Comparison of ENCODE assay signal across 9 cellular contexts in the genomic region with DNA sequence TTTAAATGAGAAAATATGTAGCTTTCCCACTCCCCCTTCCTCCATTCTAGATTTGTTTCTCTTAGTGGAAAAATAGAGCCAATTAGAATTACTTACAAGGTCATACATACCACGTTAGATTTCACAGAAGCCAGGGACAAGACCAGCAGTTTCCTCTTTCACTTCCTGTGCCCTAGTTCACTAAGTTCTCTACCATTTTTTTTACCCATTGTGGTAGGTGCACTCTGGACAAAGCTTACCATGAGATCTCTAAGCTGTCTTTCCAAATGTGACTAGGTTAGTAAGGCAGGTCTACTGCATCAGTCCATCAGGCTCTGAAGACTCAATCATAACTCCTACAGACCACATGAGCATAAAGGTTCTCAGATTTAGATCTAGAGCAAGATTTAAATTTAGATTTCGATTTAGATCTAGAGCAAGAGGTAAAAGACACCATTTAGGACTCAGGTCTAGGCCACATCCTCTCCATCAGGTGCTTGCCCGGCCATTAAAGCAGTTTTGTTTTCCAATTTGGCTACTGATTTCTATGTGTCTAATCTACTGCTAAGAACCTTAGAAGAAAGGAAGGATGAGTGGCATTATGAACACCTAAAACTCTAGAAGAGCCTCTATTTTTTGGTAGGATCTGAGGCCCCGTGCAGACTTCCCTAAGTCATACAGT.
DNase-seq lines count a peak whose midpoint lies in the region; ATAC-seq and TF ChIP-seq lines count a peak whose summit lies in the region.
"Had no signal": no experiment of that assay in that cellular context is flagged by ENCODE, and none has a peak within 500 bp of the region (broad histone marks: within the 10 kb centered on the region; RNA-seq: fewer than 3 reads in every experiment).

No MANE protein-coding gene starts in this region.

- no peak overlapping the region for H2AFZ ChIP-seq in Karpas-422 (ENCODE audit: low read length)
- H2AFZ ChIP-seq: parathyroid adenoma had no signal

- H3K4me2 ChIP-seq in Karpas-422 (ENCODE audit: low read depth, low read length, poor library complexity, severe bottlenecking) = peak overlapping the region; percentile 42

- no peaks in the 10 kb centered on the region for H3K36me3 ChIP-seq in Karpas-422 (ENCODE audit: insufficient read depth, low read length)

- DNase-seq in Karpas-422 (peak; percentile 77), left lobe of liver (ENCODE audit: low spot score) (no peak), foreskin fibroblast (no peak), RPMI8226 (no peak)
- DNase-seq in activated effector memory CD4-positive, alpha-beta T cell treated with Interleukin-2 at 50 U/mL for 16 hours = no peak

- H3K9me3 ChIP-seq in Karpas-422 (ENCODE audit: low read length) = no peaks in the 10 kb centered on the region

- H3K4me3 ChIP-seq in Karpas-422 (ENCODE audit: low read length) = no peak overlapping the region
- H3K4me3 ChIP-seq in foreskin fibroblast (ENCODE audit: low read depth in 1 of 2, low read length in 2 of 2) = no peak overlapping the region

- H3K9ac ChIP-seq in Karpas-422 (ENCODE audit: low read length) = peak overlapping the region; percentile 45
- H3K9ac ChIP-seq: parathyroid adenoma had no signal

- H3K79me2 ChIP-seq in Karpas-422 (ENCODE audit: low read length) = peaks cover 13% of the 10 kb centered on the region
- H3K79me2 ChIP-seq: parathyroid adenoma had no signal

- peak overlapping the region; percentile 74 for H3K27ac ChIP-seq in Karpas-422 (ENCODE audit: low read length)
- H3K27ac ChIP-seq: parathyroid adenoma had no signal

- H3K27me3 ChIP-seq in Karpas-422 (ENCODE audit: low read length) = no peaks in the 10 kb centered on the region

- TF ChIP-seq CTCF in foreskin fibroblast (IDR thresholded peaks at IDR 0.05; ENCODE audit: low read depth, low read length) = no peak

- H3K4me1 ChIP-seq in Karpas-422 (ENCODE audit: low read length) = peaks cover 22% of the 10 kb centered on the region
- H3K4me1 ChIP-seq: parathyroid adenoma had no signal

- no peaks in the 10 kb centered on the region for H3K9me2 ChIP-seq in Karpas-422 (replicated peaks; ENCODE audit: insufficient read depth, low read length)

- H4K20me1 ChIP-seq in Karpas-422 (ENCODE audit: insufficient read depth, low read depth, low read length) = no peaks in the 10 kb centered on the region

- ATAC-seq in GM18508 (IDR thresholded peaks at IDR 0.05; ENCODE audit: insufficient read depth, unreplicated experiment) = peak; percentile 69
- peak; percentile 81 for ATAC-seq in GM21723 (IDR thresholded peaks at IDR 0.05; ENCODE audit: unreplicated experiment)
- ATAC-seq in left lobe of liver = peak; percentile 48
- no peak for ATAC-seq in SK-N-SH treated with all-trans-retinoic acid at 6 μM for 48 hours

TF ChIP-seq in SK-N-SH treated with all-trans-retinoic acid at 6 μM for 48 hours, 23 proteins besides CTCF, POLR2A, EP300 and RAD21:
- TF ChIP-seq POU6F1 (CRISPR knock-in tag; IDR thresholded peaks at IDR 0.05; ENCODE audit: borderline replicate concordance, low read depth) (no peak), ARNTL (CRISPR knock-in tag; IDR thresholded peaks at IDR 0.05; ENCODE audit: borderline replicate concordance, low read depth) (no peak), SNAI2 (CRISPR knock-in tag; IDR thresholded peaks at IDR 0.05) (no peak), GLIS3 (CRISPR knock-in tag; IDR thresholded peaks at IDR 0.05) (no peak), PPARA (CRISPR knock-in tag; IDR thresholded peaks at IDR 0.05; ENCODE audit: borderline replicate concordance) (no peak), RARB (CRISPR knock-in tag; IDR thresholded peaks at IDR 0.05) (no peak), ESRRG (CRISPR knock-in tag; IDR thresholded peaks at IDR 0.05) (no peak), CREB5 (CRISPR knock-in tag; IDR thresholded peaks at IDR 0.05; ENCODE audit: low read depth) (no peak), ZNF8 (CRISPR knock-in tag; IDR thresholded peaks at IDR 0.05) (no peak), ISL1 (CRISPR knock-in tag; IDR thresholded peaks at IDR 0.05) (no peak), ZC3H10 (CRISPR knock-in tag; IDR thresholded peaks at IDR 0.05) (no peak), ZFP30 (CRISPR knock-in tag; IDR thresholded peaks at IDR 0.05) (no peak), TCF4 (CRISPR knock-in tag; IDR thresholded peaks at IDR 0.05; ENCODE audit: borderline replicate concordance) (no peak), BACH2 (CRISPR knock-in tag; IDR thresholded peaks at IDR 0.05; ENCODE audit: borderline replicate concordance) (no peak), TOX (CRISPR knock-in tag; IDR thresholded peaks at IDR 0.05; ENCODE audit: borderline replicate concordance) (no peak), CSDC2 (CRISPR knock-in tag; IDR thresholded peaks at IDR 0.05) (no peak), PATZ1 (CRISPR knock-in tag; IDR thresholded peaks at IDR 0.05; ENCODE audit: borderline replicate concordance) (no peak), OSR1 (CRISPR knock-in tag; IDR thresholded peaks at IDR 0.05) (no peak)
- TF ChIP-seq, protein P1, sequence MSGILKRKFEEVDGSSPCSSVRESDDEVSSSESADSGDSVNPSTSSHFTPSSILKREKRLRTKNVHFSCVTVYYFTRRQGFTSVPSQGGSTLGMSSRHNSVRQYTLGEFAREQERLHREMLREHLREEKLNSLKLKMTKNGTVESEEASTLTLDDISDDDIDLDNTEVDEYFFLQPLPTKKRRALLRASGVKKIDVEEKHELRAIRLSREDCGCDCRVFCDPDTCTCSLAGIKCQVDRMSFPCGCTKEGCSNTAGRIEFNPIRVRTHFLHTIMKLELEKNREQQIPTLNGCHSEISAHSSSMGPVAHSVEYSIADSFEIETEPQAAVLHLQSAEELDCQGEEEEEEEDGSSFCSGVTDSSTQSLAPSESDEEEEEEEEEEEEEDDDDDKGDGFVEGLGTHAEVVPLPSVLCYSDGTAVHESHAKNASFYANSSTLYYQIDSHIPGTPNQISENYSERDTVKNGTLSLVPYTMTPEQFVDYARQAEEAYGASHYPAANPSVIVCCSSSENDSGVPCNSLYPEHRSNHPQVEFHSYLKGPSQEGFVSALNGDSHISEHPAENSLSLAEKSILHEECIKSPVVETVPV (CRISPR knock-in tag; IDR thresholded peaks at IDR 0.05) = no peak
TF ChIP-seq in SK-N-SH treated with all-trans-retinoic acid at 6 μM for 48 hours: peak in this region for 0.
